ENCODE assay signal across 24 cellular contexts in the genomic region with DNA sequence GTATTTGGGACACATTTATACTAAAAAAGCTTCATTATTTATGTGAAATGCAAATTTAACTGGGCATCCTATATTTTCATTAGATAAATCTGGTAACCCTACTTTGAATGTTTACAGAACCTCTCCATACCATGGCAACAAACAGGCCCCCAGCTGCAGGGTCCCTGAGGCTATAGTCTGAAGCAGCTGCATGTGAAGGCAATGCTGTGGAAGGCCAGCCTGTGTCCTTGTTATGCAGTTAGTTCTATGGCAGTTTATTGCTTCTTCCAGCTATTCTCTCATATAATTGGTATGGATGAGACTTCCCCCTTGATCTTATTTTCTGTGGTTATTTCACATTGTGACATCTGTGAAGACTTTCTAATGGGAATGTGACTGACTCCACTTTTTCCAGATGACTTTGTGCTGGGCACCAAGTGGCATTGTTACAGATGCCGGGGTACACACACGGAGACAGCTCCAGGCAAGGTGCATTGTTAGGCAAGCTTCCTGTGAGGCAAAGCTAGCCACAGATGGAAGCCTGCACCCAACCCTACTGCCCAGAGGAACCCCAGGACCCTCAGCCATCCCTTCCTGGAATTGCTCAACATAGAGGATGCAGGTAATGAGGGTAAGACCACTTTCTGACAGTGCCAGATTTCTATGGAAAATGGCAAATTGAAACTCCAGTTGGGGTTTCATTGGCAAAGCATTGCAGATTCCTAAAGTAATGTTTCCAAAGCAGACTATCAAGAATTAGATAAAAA. TPM values are rescaled to one million over a fixed set of nuclear protein-coding genes. Genes with fewer than 3 reads are reported as not detected.
"Had no signal": no experiment of that assay in that cellular context is flagged by ENCODE, and none has a peak within 500 bp of the region (broad histone marks: within the 10 kb centered on the region; RNA-seq: fewer than 3 reads in every experiment).

No MANE protein-coding gene starts in this region.

- H3K36me3 ChIP-seq: lower lobe of right lung, ovary, right lobe of liver, thoracic aorta, tibial nerve, vagina had no signal

- H3K4me1 ChIP-seq: lower lobe of right lung, right lobe of liver, tibial nerve, vagina had no signal

- H3K27ac ChIP-seq: coronary artery, lower lobe of right lung, ovary, right lobe of liver, thoracic aorta, tibial nerve, vagina had no signal

- H3K27me3 ChIP-seq: ovary, right lobe of liver, tibial nerve, vagina had no signal

- H3K4me3 ChIP-seq: coronary artery, lower lobe of right lung, ovary, right lobe of liver, thoracic aorta, tibial nerve, vagina had no signal

- DNase-seq: dermis blood vessel endothelial cell; effector memory CD8-positive, alpha-beta T cell; erythroblast; hypothalamus; immature natural killer cell; islet precursor cell; kidney glomerular epithelial cell; left colon; left ventricle myocardium superior; lower lobe of right lung; naive thymus-derived CD8-positive, alpha-beta T cell; nephron progenitor cell; nucleus accumbens; ovary; retina; right lobe of liver; small intestine; stimulated activated CD4-positive, alpha-beta T cell treated with anti-CD3 and anti-CD28 coated beads, Interleukin-15, amount 100 ng/mL, for 24 hours; stimulated activated CD4-positive, alpha-beta T cell treated with anti-CD3 and anti-CD28 coated beads, Interleukin-2, amount 100 ng/mL, for 48 hours; stimulated activated naive B cell treated with anti-CD40 and anti-IgM and Interleukin-4, amounts not matched to agents 10 μg/mL and 1 μg/mL and 100 μg/mL, for 72 hours had no signal

- ATAC-seq: effector memory CD8-positive, alpha-beta T cell; left colon; left ventricle myocardium superior; lower lobe of right lung; naive thymus-derived CD8-positive, alpha-beta T cell; right lobe of liver; stimulated activated naive B cell treated with anti-CD40 and anti-IgM and Interleukin-4, amounts not matched to agents 10 μg/mL and 1 μg/mL and 100 μg/mL, for 72 hours had no signal

- H3K9me3 ChIP-seq: right lobe of liver, vagina had no signal

RNA-seq across cellular contexts. Expression of a gene that starts 49.6 kb away (rescaled TPM):
- polyA plus RNA-seq: naive thymus-derived CD8-positive, alpha-beta T cell had no signal
